31 cellular contexts compared by ENCODE assay signal in genomic region chr7:80838643-80839042, GRCh38.
"Had no signal": no experiment of that assay in that cellular context is flagged by ENCODE, and none has a peak within 500 bp of the region (broad histone marks: within the 10 kb centered on the region; RNA-seq: fewer than 3 reads in every experiment).

No MANE protein-coding gene starts in this region.

- H3K36me3 ChIP-seq: colonic mucosa, left lung, lower lobe of right lung, pancreas, right atrium auricular region, thyroid gland, upper lobe of left lung had no signal

- H3K36me3 Mint-ChIP-seq: activated naive CD4-positive, alpha-beta T cell treated with anti-CD3 and anti-CD28 coated beads, Interleukin-2, amount 50 U/mL, for 24 hours; immature natural killer cell; natural killer cell treated with Interleukin-12 subunit alpha and Interleukin-12 subunit beta and Interleukin-15 and Interleukin-18, amount 100 ng/mL, for 72 hours; stimulated activated memory B cell treated with anti-CD40 and anti-IgM and Interleukin-4, amounts not matched to agents 10 μg/mL and 1 μg/mL and 100 μg/mL, for 72 hours had no signal

- H3K4me2 ChIP-seq: smooth muscle cell had no signal

- H3K9me3 Mint-ChIP-seq: activated CD4-positive, alpha-beta T cell treated with anti-CD3 and anti-CD28 coated beads, Interleukin-2, amount 10 ng/mL, durations not matched to agents 7 days and 5 days; activated naive CD4-positive, alpha-beta T cell treated with anti-CD3 and anti-CD28 coated beads, Interleukin-2, amount 50 U/mL, for 24 hours; activated T-helper 2 cell treated with anti-CD3 and anti-CD28 coated beads, Interferon-gamma antibody, Interleukin-2, Interleukin-4, amounts not matched to agents 10 μg/mL and 5 μg/mL and 100 μg/mL, durations not matched to agents 14 hours and 24 hours and 36 hours; natural killer cell treated with Interleukin-12 subunit alpha and Interleukin-12 subunit beta and Interleukin-15 and Interleukin-18, amount 100 ng/mL, for 72 hours; stimulated activated naive CD8-positive, alpha-beta T cell treated with anti-CD3 and anti-CD28 coated beads, Interleukin-15, amount 100 ng/mL, for 72 hours had no signal

- H3K27ac Mint-ChIP-seq: activated CD4-positive, alpha-beta T cell treated with anti-CD3 and anti-CD28 coated beads, Interleukin-2, amount 10 ng/mL, durations not matched to agents 7 days and 5 days; activated CD8-positive, alpha-beta T cell treated with anti-CD3 and anti-CD28 coated beads for 36 hours; activated naive CD4-positive, alpha-beta T cell treated with anti-CD3 and anti-CD28 coated beads, Interleukin-2, amount 50 U/mL, for 24 hours; activated T-helper 2 cell treated with anti-CD3 and anti-CD28 coated beads, Interferon-gamma antibody, Interleukin-2, Interleukin-4, amounts not matched to agents 10 μg/mL and 5 μg/mL and 100 μg/mL, durations not matched to agents 14 hours and 24 hours and 36 hours; immature natural killer cell; natural killer cell treated with Interleukin-12 subunit alpha and Interleukin-12 subunit beta and Interleukin-15 and Interleukin-18, amount 100 ng/mL, for 72 hours; stimulated activated memory B cell treated with anti-CD40 and anti-IgM and Interleukin-4, amounts not matched to agents 10 μg/mL and 1 μg/mL and 100 μg/mL, for 72 hours; stimulated activated naive CD8-positive, alpha-beta T cell treated with anti-CD3 and anti-CD28 coated beads, Interleukin-15, amount 100 ng/mL, for 72 hours; T-helper 17 cell had no signal

- H3K4me3 Mint-ChIP-seq: activated CD4-positive, alpha-beta T cell treated with anti-CD3 and anti-CD28 coated beads, Interleukin-2, amount 10 ng/mL, durations not matched to agents 7 days and 5 days; activated CD8-positive, alpha-beta T cell treated with anti-CD3 and anti-CD28 coated beads for 36 hours; activated naive CD4-positive, alpha-beta T cell treated with anti-CD3 and anti-CD28 coated beads, Interleukin-2, amount 50 U/mL, for 24 hours; immature natural killer cell; natural killer cell treated with Interleukin-12 subunit alpha and Interleukin-12 subunit beta and Interleukin-15 and Interleukin-18, amount 100 ng/mL, for 72 hours; stimulated activated memory B cell treated with anti-CD40 and anti-IgM and Interleukin-4, amounts not matched to agents 10 μg/mL and 1 μg/mL and 100 μg/mL, for 72 hours; stimulated activated naive CD8-positive, alpha-beta T cell treated with anti-CD3 and anti-CD28 coated beads, Interleukin-15, amount 100 ng/mL, for 72 hours; T-helper 17 cell had no signal

- ATAC-seq: activated CD8-positive, alpha-beta T cell treated with anti-CD3 and anti-CD28 coated beads for 36 hours; left lung; lower lobe of right lung; mucosa of descending colon; natural killer cell treated with Interleukin-12 subunit alpha and Interleukin-12 subunit beta and Interleukin-15 and Interleukin-18, amount 100 ng/mL, for 72 hours; pancreas; psoas muscle; stimulated activated memory B cell treated with anti-CD40 and anti-IgM and Interleukin-4, amounts not matched to agents 10 μg/mL and 1 μg/mL and 100 μg/mL, for 72 hours; stimulated activated naive CD8-positive, alpha-beta T cell treated with anti-CD3 and anti-CD28 coated beads, Interleukin-15, amount 100 ng/mL, for 72 hours; T-helper 17 cell had no signal

- DNase-seq: activated CD4-positive, alpha-beta T cell treated with anti-CD3 and anti-CD28 coated beads for 1 hour; activated CD4-positive, alpha-beta T cell treated with anti-CD3 and anti-CD28 coated beads, Interleukin-2, amount 10 ng/mL, durations not matched to agents 7 days and 5 days; activated CD8-positive, alpha-beta T cell treated with anti-CD3 and anti-CD28 coated beads for 36 hours; activated T-cell treated with anti-CD3 and anti-CD28 coated beads, Interleukin-2, amount 50 U/mL, for 48 hours; anterior cingulate cortex; cerebellar nuclear complex; colonic mucosa; effector CD8-positive, alpha-beta T cell; glutamatergic neuron; hypothalamus; immature natural killer cell; left lung; lower lobe of right lung; mesendoderm; mucosa of descending colon; pancreas; psoas muscle; stimulated activated CD4-positive, alpha-beta T cell treated with anti-CD3 and anti-CD28 coated beads, Interleukin-1b, Interleukin-23, amount 100 ng/mL, for 48 hours; stimulated activated CD4-positive, alpha-beta T cell treated with anti-CD3 and anti-CD28 coated beads, Interleukin-4, amount 100 ng/mL, for 4 hours; stimulated activated CD8-positive, alpha-beta memory T cell treated with anti-CD3 and anti-CD28 coated beads, Interleukin-4, amount 100 ng/mL, for 48 hours; stimulated activated naive CD8-positive, alpha-beta T cell treated with anti-CD3 and anti-CD28 coated beads, Interleukin-15, amount 100 ng/mL, for 72 hours; T-helper 17 cell; T1000; thyroid gland; upper lobe of left lung had no signal

- H3K4me1 ChIP-seq: pancreas, thyroid gland had no signal

- H3K9me3 ChIP-seq: colonic mucosa, left lung, lower lobe of right lung, mucosa of descending colon, pancreas, psoas muscle, right atrium auricular region, thyroid gland, upper lobe of left lung had no signal

- H3K27ac ChIP-seq: colonic mucosa, left lung, lower lobe of right lung, pancreas, psoas muscle, right atrium auricular region, thyroid gland, upper lobe of left lung had no signal

- H3K27me3 ChIP-seq: colonic mucosa, left lung, pancreas, right atrium auricular region, thyroid gland, upper lobe of left lung had no signal

- H3K4me1 Mint-ChIP-seq: activated CD4-positive, alpha-beta T cell treated with anti-CD3 and anti-CD28 coated beads, Interleukin-2, amount 10 ng/mL, durations not matched to agents 7 days and 5 days; activated naive CD4-positive, alpha-beta T cell treated with anti-CD3 and anti-CD28 coated beads, Interleukin-2, amount 50 U/mL, for 24 hours; stimulated activated memory B cell treated with anti-CD40 and anti-IgM and Interleukin-4, amounts not matched to agents 10 μg/mL and 1 μg/mL and 100 μg/mL, for 72 hours; stimulated activated naive CD8-positive, alpha-beta T cell treated with anti-CD3 and anti-CD28 coated beads, Interleukin-15, amount 100 ng/mL, for 72 hours; T-helper 17 cell had no signal

- H3K27me3 Mint-ChIP-seq: activated CD4-positive, alpha-beta T cell treated with anti-CD3 and anti-CD28 coated beads, Interleukin-2, amount 10 ng/mL, durations not matched to agents 7 days and 5 days; activated CD8-positive, alpha-beta T cell treated with anti-CD3 and anti-CD28 coated beads for 36 hours; activated naive CD4-positive, alpha-beta T cell treated with anti-CD3 and anti-CD28 coated beads, Interleukin-2, amount 50 U/mL, for 24 hours; natural killer cell treated with Interleukin-12 subunit alpha and Interleukin-12 subunit beta and Interleukin-15 and Interleukin-18, amount 100 ng/mL, for 72 hours; stimulated activated memory B cell treated with anti-CD40 and anti-IgM and Interleukin-4, amounts not matched to agents 10 μg/mL and 1 μg/mL and 100 μg/mL, for 72 hours; stimulated activated naive CD8-positive, alpha-beta T cell treated with anti-CD3 and anti-CD28 coated beads, Interleukin-15, amount 100 ng/mL, for 72 hours; T-helper 17 cell had no signal

- H3K4me3 ChIP-seq: colonic mucosa, left lung, lower lobe of right lung, mucosa of descending colon, pancreas, psoas muscle, right atrium auricular region, smooth muscle cell, thyroid gland, upper lobe of left lung had no signal
